ENCODE assay signal across 11 cellular contexts in genomic region chr1:234619071-234619480, GRCh38. TPM values are rescaled to one million over a fixed set of nuclear protein-coding genes. Genes with fewer than 3 reads are reported as not detected.
A peak's percentile ranks its signal among the peaks of the same experiment; 100 is the strongest.
DNase-seq lines count a peak whose midpoint lies in the region; ATAC-seq and TF ChIP-seq lines count a peak whose summit lies in the region.
"Had no signal": no experiment of that assay in that cellular context is flagged by ENCODE, and none has a peak within 500 bp of the region (broad histone marks: within the 10 kb centered on the region; RNA-seq: fewer than 3 reads in every experiment).

No MANE protein-coding gene starts in this region.

- no peak for ATAC-seq in GM18873 (IDR thresholded peaks at IDR 0.05; ENCODE audit: low FRiP score, unreplicated experiment)
- ATAC-seq: T-helper 17 cell had no signal

- no peak overlapping the region for H3K4me3 Mint-ChIP-seq in neural progenitor cell
- H3K4me3 Mint-ChIP-seq: T-helper 17 cell had no signal

- peak overlapping the region; percentile 6 for H2AFZ ChIP-seq in neural progenitor cell (replicated peaks)

- no peak for TF ChIP-seq CTCF in neural progenitor cell (IDR thresholded peaks at IDR 0.05)

- DNase-seq in COR-L47 (lab: John Stamatoyannopoulos, UW) (peak; percentile 31), NCI-H69 (lab: John Stamatoyannopoulos, UW) (peak; percentile 93), epithelial cell of prostate (ENCODE audit: low read depth, low spot score) (no peak), neural progenitor cell (ENCODE audit: low spot score) (no peak), NCI-H82 (lab: John Stamatoyannopoulos, UW) (no peak), SW480 (ENCODE audit: low spot score) (no peak)
- no peak for DNase-seq in stimulated activated CD4-positive, alpha-beta T cell treated with anti-CD3 and anti-CD28 coated beads, Interleukin-2, amount 100 ng/mL, for 24 hours
- DNase-seq: activated gamma-delta T cell, MM.1S, T-helper 17 cell had no signal

- H3K4me1 Mint-ChIP-seq in neural progenitor cell, result peaks cover 35% of the 10 kb centered on the region

- H3K27me3 Mint-ChIP-seq in neural progenitor cell (ENCODE audit: insufficient read depth, low read depth), result peaks cover 6% of the 10 kb centered on the region
- H3K27me3 Mint-ChIP-seq: T-helper 17 cell had no signal

- peak overlapping the region; percentile 43 for H3K27ac Mint-ChIP-seq in neural progenitor cell

- peak overlapping the region; percentile 5 for H3K4me2 ChIP-seq in neural progenitor cell

- no peaks in the 10 kb centered on the region for H3F3A ChIP-seq in neural progenitor cell (ENCODE audit: low read depth)

- H3K9me3 Mint-ChIP-seq in neural progenitor cell, result no peaks in the 10 kb centered on the region

- no peak overlapping the region for H3K4me3 ChIP-seq in neural progenitor cell

- peak overlapping the region; percentile 91 for H3K27ac ChIP-seq in epithelial cell of prostate
- peak overlapping the region; percentile 69 for H3K27ac ChIP-seq in neural progenitor cell

- H3K79me2 ChIP-seq in neural progenitor cell (ENCODE audit: low read depth), result no peaks in the 10 kb centered on the region

- no peak overlapping the region for H3K9ac ChIP-seq in neural progenitor cell

- no peaks in the 10 kb centered on the region for H3K36me3 ChIP-seq in neural progenitor cell

- H3K4me1 ChIP-seq in neural progenitor cell, result peaks cover 22% of the 10 kb centered on the region

- no peaks in the 10 kb centered on the region for H3K36me3 Mint-ChIP-seq in neural progenitor cell

- H4K20me1 ChIP-seq in neural progenitor cell (ENCODE audit: low read depth), result no peaks in the 10 kb centered on the region

- no peaks in the 10 kb centered on the region for H3K27me3 ChIP-seq in neural progenitor cell

- H3K9me3 ChIP-seq in neural progenitor cell (ENCODE audit: low read depth), result no peaks in the 10 kb centered on the region

RNA-seq across cellular contexts. Expression of gene IRF2BP2, which starts 9.1 kb away (rescaled TPM):
- total RNA-seq in neural progenitor cell (ENCODE audit: low replicate concordance), result 21.2 and 22.9 TPM in 2 replicates

Comparison
In these comparisons a context has a peak if more than half of its experiments do, and no peak if none do; other contexts are left out.
1. DNase-seq: peak in COR-L47 (single experiment) and NCI-H69 (single experiment); none in epithelial cell of prostate (single experiment), neural progenitor cell (single experiment), NCI-H82 (single experiment), SW480 (single experiment) and stimulated activated CD4-positive, alpha-beta T cell treated with anti-CD3 and anti-CD28 coated beads, Interleukin-2, amount 100 ng/mL, for 24 hours (0 of 2).